In the genomic region with DNA sequence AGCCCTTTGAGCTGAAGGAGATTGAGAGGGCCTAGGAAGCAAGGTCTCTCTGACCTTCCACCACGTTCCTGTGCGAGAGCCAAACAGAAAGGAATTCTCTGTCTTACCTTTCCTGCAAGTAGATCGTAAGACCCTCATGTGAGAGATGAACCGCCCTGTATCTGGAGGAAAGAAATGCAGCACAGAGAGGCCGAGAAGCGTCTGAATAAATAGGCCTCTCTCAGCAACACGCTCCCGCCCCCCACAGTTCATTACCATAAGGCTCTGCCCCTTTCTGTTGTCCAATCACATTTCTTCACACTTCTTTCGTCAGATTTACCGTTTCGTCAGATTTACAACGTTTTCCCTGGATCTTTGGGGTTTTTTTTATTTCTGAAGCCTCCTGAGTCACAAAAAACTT, we compare ENCODE assay signal across 23 cellular contexts.
DNase-seq lines count a peak whose midpoint lies in the region; ATAC-seq and TF ChIP-seq lines count a peak whose summit lies in the region.
"Had no signal": no experiment of that assay in that cellular context is flagged by ENCODE, and none has a peak within 500 bp of the region (broad histone marks: within the 10 kb centered on the region; RNA-seq: fewer than 3 reads in every experiment).

No MANE protein-coding gene starts in this region.

- H3K79me1 ChIP-seq in IMR-90 (ENCODE audit: low read depth in 1 of 2, low read length in 2 of 2): no peaks in the 10 kb centered on the region

- WGBS in IMR-90 (ENCODE audit: extremely low coverage in 2 of 2, insufficient read length in 1 of 2), 2 experiments: 90% methylated on average over 2 of the region's 12 CpGs; no CpG with 5 or more reads in 1 of the 2 experiments

- in situ Hi-C loops in IMR-90 (cut with MboI; ENCODE audit: low sequenced_read_pairs): no loop called here

- no peak overlapping the region for H3K9ac ChIP-seq in IMR-90 (ENCODE audit: low read depth, low read length)

- H3K27me3 Mint-ChIP-seq in Caco-2 (ENCODE audit: insufficient read depth, unreplicated experiment): peaks cover 11% of the 10 kb centered on the region
- H3K27me3 Mint-ChIP-seq in WTC11 (ENCODE audit: low read depth): peaks cover 7% of the 10 kb centered on the region

- H4K8ac ChIP-seq in IMR-90 (ENCODE audit: low read depth in 2 of 2, low read length in 2 of 2): no peak overlapping the region

- H2BK15ac ChIP-seq in IMR-90 (ENCODE audit: low read depth, low read length): no peak overlapping the region

- TF ChIP-seq RAD21 in IMR-90 (IDR thresholded peaks at IDR 0.05; ENCODE audit: low read length): no peak

- no peak overlapping the region for H3K56ac ChIP-seq in IMR-90 (ENCODE audit: extremely low read depth, insufficient read depth, low read length)

- H3K4me3 Mint-ChIP-seq in Caco-2 (ENCODE audit: unreplicated experiment) (peak overlapping the region; percentile 4), WTC11 (no peak overlapping the region)
- H3K4me3 Mint-ChIP-seq: CD8-positive, alpha-beta T cell had no signal

- no peaks in the 10 kb centered on the region for H3K9me3 Mint-ChIP-seq in Caco-2 (ENCODE audit: unreplicated experiment)
- peaks cover 13% of the 10 kb centered on the region for H3K9me3 Mint-ChIP-seq in WTC11
- H3K9me3 Mint-ChIP-seq: CD8-positive, alpha-beta T cell had no signal

- POLR2A ChIA-PET in Caco-2 (lab: Charles Lee) (no interaction called here), IMR-90 (lab: Charles Lee; ENCODE audit: unreplicated experiment) (no interaction called here), WTC11 (lab: Charles Lee) (no interaction called here)

- TF ChIP-seq POLR2A in IMR-90 (IDR thresholded peaks at IDR 0.05; ENCODE audit: low read depth, low read length): no peak
- no peak for TF ChIP-seq POLR2A in erythroblast (IDR thresholded peaks at IDR 0.05; ENCODE audit: low read length)

- no peak overlapping the region for H3K18ac ChIP-seq in IMR-90 (ENCODE audit: low read depth, low read length)

- no peaks in the 10 kb centered on the region for H3K36me3 Mint-ChIP-seq in Caco-2 (ENCODE audit: insufficient read depth, unreplicated experiment)
- H3K36me3 Mint-ChIP-seq in WTC11: no peaks in the 10 kb centered on the region
- H3K36me3 Mint-ChIP-seq: CD8-positive, alpha-beta T cell had no signal

- CTCF ChIA-PET in Caco-2 (lab: Charles Lee): no interaction called here
- CTCF ChIA-PET in IMR-90 (lab: Yijun Ruan, JAX): no interaction called here
- CTCF ChIA-PET in WTC11 (lab: Charles Lee): interaction anchor here (0.8 to 1.8 kb wide), 3 partner anchors 75 to 371 kb away, joined by 3 to 4 read pairs (median 3); no protein-coding TSS in a partner anchor

- H3K9me3 ChIP-seq in Caco-2 (peaks cover 4% of the 10 kb centered on the region; the same call in 1 of the 2 replicates), IMR-90 (ENCODE audit: control insufficient read depth, insufficient read depth, low read length) (no peaks in the 10 kb centered on the region)

- BruUV-seq in Caco-2 (replicated peaks; lab: Mats Ljungman, UMichigan) (no TSS peak), IMR-90 (replicated peaks; lab: Mats Ljungman, UMichigan) (no TSS peak)

- DNase-seq in Caco-2 (peak in 1 of 2 experiments; percentile 11), IMR-90 (no peak), WTC11 (ENCODE audit: low spot score) (peak; percentile 16), iPS-NIHi7 (ENCODE audit: extremely low spot score) (peak; percentile 22), erythroblast (lab: John Stamatoyannopoulos, UW) (no peak), GM10266 (ENCODE audit: extremely low spot score) (no peak), mesenteric fat pad (ENCODE audit: low spot score) (no peak), caudate nucleus (lab: John Stamatoyannopoulos, UW) (no peak)
- DNase-seq: AML-193; C1 segment of cervical spinal cord; Calu3; CD8-positive, alpha-beta T cell; MM.1S; NCI-H1048; NCI-H1417 treated with DMSO at 0.1 percent for 48 hours; NCI-H187 treated with DMSO at 0.1 percent for 48 hours; NCI-H2107; NCI-H446 treated with DMSO at 0.1 percent for 48 hours; OCI-M1; SHP77; SW 1271 had no signal

- H3K9me1 ChIP-seq in IMR-90 (ENCODE audit: insufficient read depth, low read length): no peaks in the 10 kb centered on the region; the same call in 1 of the 2 replicates

- no peak overlapping the region for H3K27ac Mint-ChIP-seq in Caco-2 (ENCODE audit: unreplicated experiment)
- H3K27ac Mint-ChIP-seq in WTC11: no peak overlapping the region
- H3K27ac Mint-ChIP-seq: CD8-positive, alpha-beta T cell had no signal

- H2AK5ac ChIP-seq in IMR-90 (ENCODE audit: low read depth, low read length): 0 out of 2 replicates have a peak overlapping the region, but pooled peaks have one; percentile 27

- H2BK120ac ChIP-seq in IMR-90 (ENCODE audit: low read depth, low read length): no peak overlapping the region

- H3K27ac ChIP-seq in IMR-90 (ENCODE audit: insufficient read depth, low read length) (no peak overlapping the region), caudate nucleus (ENCODE audit: low read depth, low read length) (no peak overlapping the region)
- H3K27ac ChIP-seq: SK-N-MC had no signal

- no peaks in the 10 kb centered on the region for H3K4me1 ChIP-seq in Caco-2
- 0 out of 2 replicates have a peak, but pooled peaks cover 3% of the 10 kb centered on the region for H3K4me1 ChIP-seq in IMR-90 (ENCODE audit: control insufficient read depth, insufficient read depth, low read length)

- H3K4me1 Mint-ChIP-seq in Caco-2 (ENCODE audit: low read depth, unreplicated experiment) (no peaks in the 10 kb centered on the region), WTC11 (peaks cover 19% of the 10 kb centered on the region)

- no peak overlapping the region for H2AK9ac ChIP-seq in IMR-90 (replicated peaks; ENCODE audit: low read depth, low read length, poor library complexity)

- H2BK5ac ChIP-seq in IMR-90 (ENCODE audit: low read depth, low read length, poor library complexity, severe bottlenecking): no peak overlapping the region

- H3K14ac ChIP-seq in IMR-90 (replicated peaks; ENCODE audit: low read depth, low read length): no peak overlapping the region

- no peak overlapping the region for H3K4me3 ChIP-seq in Caco-2 (ENCODE audit: low read depth, low read length)
- no peak overlapping the region for H3K4me3 ChIP-seq in IMR-90 (ENCODE audit: insufficient read depth, low read depth, low read length)
- H3K4me3 ChIP-seq: K562, SK-N-MC had no signal

- no peak overlapping the region for H4K5ac ChIP-seq in IMR-90 (ENCODE audit: low read depth, low read length)

- H3K4me2 ChIP-seq in IMR-90 (ENCODE audit: low read depth, low read length): no peak overlapping the region

- H3K27me3 ChIP-seq in Caco-2 (replicated peaks; ENCODE audit: control insufficient read depth, insufficient read depth, low read length) (no peaks in the 10 kb centered on the region; the same call in 1 of the 2 replicates), IMR-90 (ENCODE audit: control insufficient read depth, insufficient read depth, low read length) (no peaks in the 10 kb centered on the region)

- H4K20me1 ChIP-seq in IMR-90 (ENCODE audit: insufficient read depth, low read length): no peaks in the 10 kb centered on the region

- H2AFZ ChIP-seq in IMR-90 (replicated peaks; ENCODE audit: low read length, poor library complexity): no peak overlapping the region

- H3K23ac ChIP-seq in IMR-90 (ENCODE audit: low read depth, low read length): no peak overlapping the region

- H2BK20ac ChIP-seq in IMR-90 (ENCODE audit: low read depth, low read length): no peak overlapping the region; the same call in 1 of the 2 replicates

- ATAC-seq in IMR-90 (ENCODE audit: low read depth) (no peak), WTC11 (peak; percentile 65)
- ATAC-seq: CD8-positive, alpha-beta T cell; K562 had no signal

- no peak for TF ChIP-seq CTCF in Caco-2 (IDR thresholded peaks at IDR 0.05; ENCODE audit: insufficient read depth in 1 of 2, low read depth in 1 of 2, low read length in 1 of 2, severe bottlenecking in 1 of 2, unreplicated experiment in 1 of 2)
- TF ChIP-seq CTCF in IMR-90 (conservative IDR thresholded peaks at IDR 0.05; ENCODE audit: low read depth, low read length): no peak
- TF ChIP-seq CTCF in WTC11 (IDR thresholded peaks at IDR 0.05): no peak
- no peak for TF ChIP-seq CTCF in GM10266 (IDR thresholded peaks at IDR 0.05; ENCODE audit: control insufficient read depth, insufficient read depth, low read depth, missing control alignments)

- H4K91ac ChIP-seq in IMR-90 (ENCODE audit: insufficient read depth, low read depth, low read length): no peak overlapping the region

- dilution Hi-C loops in IMR-90 (cut with HindIII; ENCODE audit: low sequenced_read_pairs, unreplicated experiment): no loop called here

- intact Hi-C loops in Caco-2 (cut with micrococcal nuclease; ENCODE audit: unreplicated experiment) (no loop called here), IMR-90 (cut with micrococcal nuclease) (no loop called here)

- no peaks in the 10 kb centered on the region for H3K36me3 ChIP-seq in Caco-2 (ENCODE audit: control insufficient read depth, insufficient read depth, low read length)
- H3K36me3 ChIP-seq in IMR-90 (ENCODE audit: control insufficient read depth, insufficient read depth, low read length): peaks cover 11% of the 10 kb centered on the region

- no peak overlapping the region for H3K4ac ChIP-seq in IMR-90 (ENCODE audit: low read depth, low read length)

TF ChIP-seq in IMR-90, 13 proteins besides CTCF, POLR2A, EP300 and RAD21 (continues in another document):
- TF ChIP-seq MXI1 (IDR thresholded peaks at IDR 0.05; ENCODE audit: borderline replicate concordance, low read depth, low read length) (no peak), MAZ (IDR thresholded peaks at IDR 0.05; ENCODE audit: borderline replicate concordance, low read depth, low read length) (no peak), BHLHE40 (IDR thresholded peaks at IDR 0.05; ENCODE audit: low read depth, low read length) (no peak)

TF ChIP-seq in WTC11, 78 proteins besides CTCF, POLR2A, EP300 and RAD21 (continues in another document):
- TF ChIP-seq, protein P1, sequence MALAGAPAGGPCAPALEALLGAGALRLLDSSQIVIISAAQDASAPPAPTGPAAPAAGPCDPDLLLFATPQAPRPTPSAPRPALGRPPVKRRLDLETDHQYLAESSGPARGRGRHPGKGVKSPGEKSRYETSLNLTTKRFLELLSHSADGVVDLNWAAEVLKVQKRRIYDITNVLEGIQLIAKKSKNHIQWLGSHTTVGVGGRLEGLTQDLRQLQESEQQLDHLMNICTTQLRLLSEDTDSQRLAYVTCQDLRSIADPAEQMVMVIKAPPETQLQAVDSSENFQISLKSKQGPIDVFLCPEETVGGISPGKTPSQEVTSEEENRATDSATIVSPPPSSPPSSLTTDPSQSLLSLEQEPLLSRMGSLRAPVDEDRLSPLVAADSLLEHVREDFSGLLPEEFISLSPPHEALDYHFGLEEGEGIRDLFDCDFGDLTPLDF (CRISPR knock-in tag; IDR thresholded peaks at IDR 0.05): no peak
- TF ChIP-seq NFE2L1 (CRISPR knock-in tag; IDR thresholded peaks at IDR 0.05) (no peak), ZNF219 (CRISPR knock-in tag; IDR thresholded peaks at IDR 0.05; ENCODE audit: borderline replicate concordance) (no peak), CBFB (CRISPR knock-in tag; IDR thresholded peaks at IDR 0.05; ENCODE audit: low read depth) (no peak), MYBL2 (CRISPR knock-in tag; IDR thresholded peaks at IDR 0.05) (no peak)

Comparison
In these comparisons a context has a peak if more than half of its experiments do, and no peak if none do; other contexts are left out.
1. DNase-seq: peak in WTC11 (single experiment) and iPS-NIHi7 (single experiment); none in IMR-90 (single experiment), erythroblast (0 of 2), GM10266 (single experiment), mesenteric fat pad (single experiment) and caudate nucleus (0 of 61).